ENCODE assay signal across 1 cellular context in genomic region chr5:177511181-177511580, GRCh38.
TF ChIP-seq lines count a peak whose summit lies in the region.

No MANE protein-coding gene starts in this region.

TF ChIP-seq in K562, 482 proteins besides CTCF, POLR2A, EP300 and RAD21:
- TF ChIP-seq MTA2 (IDR thresholded peaks at IDR 0.05; ENCODE audit: low read depth), result no peak
- TF ChIP-seq RBFOX2 (IDR thresholded peaks at IDR 0.05; ENCODE audit: low read depth, low read length), result 0 out of 2 replicates have a peak, but pooled peaks have one; percentile 17
